ENCODE assay signal across 13 cellular contexts in genomic region chr22:42814215-42814614, GRCh38. TPM values are rescaled to one million over a fixed set of nuclear protein-coding genes. Genes with fewer than 3 reads are reported as not detected.
DNase-seq lines count a peak whose midpoint lies in the region; ATAC-seq lines count a peak whose summit lies in the region.
"Had no signal": no experiment of that assay in that cellular context is flagged by ENCODE, and none has a peak within 500 bp of the region (broad histone marks: within the 10 kb centered on the region; RNA-seq: fewer than 3 reads in every experiment).

No MANE protein-coding gene starts in this region.

- DNase-seq in NCI-H2107 treated with DMSO at 0.1 percent for 48 hours (lab: John Stamatoyannopoulos, UW; ENCODE audit: unreplicated experiment), result peak; percentile 28
- no peak for DNase-seq in NCI-H2107 (lab: John Stamatoyannopoulos, UW)
- peak; percentile 81 to 96 for DNase-seq in NCI-H524 (lab: John Stamatoyannopoulos, UW)
- peak; percentile 87 for DNase-seq in dermis blood vessel endothelial cell
- DNase-seq in stimulated activated effector memory CD8-positive, alpha-beta T cell treated with anti-CD3 and anti-CD28 coated beads, Interleukin-12 subunit alpha, Interleukin-12 subunit beta, amount 100 ng/mL, for 72 hours (ENCODE audit: low spot score in 2 of 2), result no peak
- DNase-seq: 8988T; central memory CD4-positive, alpha-beta T cell; tibial artery had no signal

- H3K9me3 Mint-ChIP-seq in stimulated activated effector memory CD8-positive, alpha-beta T cell treated with anti-CD3 and anti-CD28 coated beads, Interleukin-12 subunit alpha, Interleukin-12 subunit beta, amount 100 ng/mL, for 72 hours, result no peaks in the 10 kb centered on the region
- H3K9me3 Mint-ChIP-seq: activated naive CD4-positive, alpha-beta T cell treated with anti-CD3 and anti-CD28 coated beads, Interleukin-2, amount 50 U/mL, for 24 hours had no signal

- no peaks in the 10 kb centered on the region for H3K4me1 Mint-ChIP-seq in stimulated activated effector memory CD8-positive, alpha-beta T cell treated with anti-CD3 and anti-CD28 coated beads, Interleukin-12 subunit alpha, Interleukin-12 subunit beta, amount 100 ng/mL, for 72 hours
- H3K4me1 Mint-ChIP-seq: activated naive CD4-positive, alpha-beta T cell treated with anti-CD3 and anti-CD28 coated beads, Interleukin-2, amount 50 U/mL, for 24 hours had no signal

- H3K36me3 Mint-ChIP-seq in stimulated activated effector memory CD8-positive, alpha-beta T cell treated with anti-CD3 and anti-CD28 coated beads, Interleukin-12 subunit alpha, Interleukin-12 subunit beta, amount 100 ng/mL, for 72 hours, result peaks cover 76% of the 10 kb centered on the region

- no peak for ATAC-seq in stimulated activated effector memory CD8-positive, alpha-beta T cell treated with anti-CD3 and anti-CD28 coated beads, Interleukin-12 subunit alpha, Interleukin-12 subunit beta, amount 100 ng/mL, for 72 hours
- ATAC-seq in HG03442 (IDR thresholded peaks at IDR 0.05; ENCODE audit: unreplicated experiment) (no peak), HG03108 (IDR thresholded peaks at IDR 0.05; ENCODE audit: unreplicated experiment) (no peak), HG02973 (IDR thresholded peaks at IDR 0.05; ENCODE audit: unreplicated experiment) (no peak)
- ATAC-seq: Panc1 had no signal

- H3K4me3 Mint-ChIP-seq in stimulated activated effector memory CD8-positive, alpha-beta T cell treated with anti-CD3 and anti-CD28 coated beads, Interleukin-12 subunit alpha, Interleukin-12 subunit beta, amount 100 ng/mL, for 72 hours, result no peak overlapping the region
- H3K4me3 Mint-ChIP-seq: activated naive CD4-positive, alpha-beta T cell treated with anti-CD3 and anti-CD28 coated beads, Interleukin-2, amount 50 U/mL, for 24 hours had no signal

- H3K27ac Mint-ChIP-seq in stimulated activated effector memory CD8-positive, alpha-beta T cell treated with anti-CD3 and anti-CD28 coated beads, Interleukin-12 subunit alpha, Interleukin-12 subunit beta, amount 100 ng/mL, for 72 hours, result peak overlapping the region; percentile 48
- H3K27ac Mint-ChIP-seq: activated naive CD4-positive, alpha-beta T cell treated with anti-CD3 and anti-CD28 coated beads, Interleukin-2, amount 50 U/mL, for 24 hours had no signal

RNA-seq across cellular contexts. Expression of gene ARFGAP3, which starts 42.9 kb away (rescaled TPM):
- 67.5 and 74.2 TPM in 2 replicates for total RNA-seq in dermis blood vessel endothelial cell

Comparison
In these comparisons a context has a peak if more than half of its experiments do, and no peak if none do; other contexts are left out.
1. DNase-seq: peak in NCI-H2107 treated with DMSO at 0.1 percent for 48 hours (single experiment), NCI-H524 (2 of 2) and dermis blood vessel endothelial cell (single experiment); none in NCI-H2107 (single experiment) and stimulated activated effector memory CD8-positive, alpha-beta T cell treated with anti-CD3 and anti-CD28 coated beads, Interleukin-12 subunit alpha, Interleukin-12 subunit beta, amount 100 ng/mL, for 72 hours (0 of 2).